In the genomic region with DNA sequence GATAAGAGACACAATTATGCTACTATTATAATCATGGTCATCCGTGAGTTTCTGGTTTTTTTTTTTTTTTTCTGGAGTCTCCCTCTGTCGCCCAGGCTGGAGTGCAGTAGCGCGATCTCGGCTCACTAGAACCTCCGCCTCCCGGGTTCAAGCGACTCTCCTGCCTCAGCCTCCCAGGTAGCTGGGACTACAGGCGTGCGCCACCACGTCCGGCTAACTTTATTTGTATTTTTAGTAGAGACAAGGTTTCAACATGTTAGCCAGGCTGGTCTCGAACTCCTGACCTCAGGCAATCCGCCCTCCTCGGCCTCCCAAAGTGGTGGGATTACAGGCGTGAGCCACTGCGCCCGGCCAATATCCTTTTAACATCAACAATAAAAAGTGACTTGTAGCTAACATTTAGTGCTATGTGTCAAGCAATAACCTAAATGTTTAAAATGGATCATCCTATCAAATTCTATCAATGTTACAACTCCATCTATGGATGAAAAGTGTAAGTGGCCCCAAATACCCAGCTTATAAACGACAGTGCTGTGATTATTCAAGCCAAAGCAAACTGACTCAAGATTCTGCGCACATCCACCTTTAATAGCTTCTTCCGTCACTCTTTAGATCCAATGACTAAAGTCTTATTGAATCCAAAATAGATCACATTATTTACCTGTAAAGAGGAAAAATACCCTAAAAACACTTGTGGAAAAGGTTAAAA, we compare ENCODE assay signal across 8 cellular contexts. TPM values are rescaled to one million over a fixed set of nuclear protein-coding genes. Genes with fewer than 3 reads are reported as not detected.
DNase-seq lines count a peak whose midpoint lies in the region; TF ChIP-seq lines count a peak whose summit lies in the region.
"Not testable (repeated sequence)": the region's sequence is repeated elsewhere in the genome, so short reads cannot be mapped to it uniquely, and the experiment has no call there.

No MANE protein-coding gene starts in this region.

- not testable (repeated sequence) for DNase-seq in activated CD4-positive, alpha-beta memory T cell treated with anti-CD3 and anti-CD28 coated beads for 36 hours; esophagus muscularis mucosa (ENCODE audit: extremely low spot score); neural crest cell (ENCODE audit: low read depth, low spot score)
- peak; percentile 5 for DNase-seq in astrocyte of the spinal cord (ENCODE audit: low read depth, low spot score)
- peak; percentile 22 for DNase-seq in iris pigment epithelial cell (ENCODE audit: low read depth)
- DNase-seq in stromal cell of bone marrow (ENCODE audit: low read depth), result peak; percentile 17

- peaks cover 14% of the 10 kb centered on the region for H3K4me1 Mint-ChIP-seq in activated CD4-positive, alpha-beta memory T cell treated with anti-CD3 and anti-CD28 coated beads for 36 hours (ENCODE audit: low read depth)
- not testable (repeated sequence) for H3K4me1 Mint-ChIP-seq in neural crest cell

- not testable (repeated sequence) for H4K20me1 ChIP-seq in BLaER1

- peaks cover 39% of the 10 kb centered on the region for H3K27me3 ChIP-seq in BLaER1
- not testable (repeated sequence) for H3K27me3 ChIP-seq in HUES64 (ENCODE audit: insufficient read depth, low read length); esophagus muscularis mucosa

- in situ Hi-C loops in astrocyte of the spinal cord (cut with HindIII; ENCODE audit: low sequenced_read_pairs), result not testable (repeated sequence)

- intact Hi-C loops in activated CD4-positive, alpha-beta memory T cell treated with anti-CD3 and anti-CD28 coated beads for 36 hours (cut with micrococcal nuclease), result loop anchor here (2.0 to 5.0 kb wide), 3 partner anchors 51 to 384 kb away; partner anchors contain the start of gene TTL
- intact Hi-C loops in esophagus muscularis mucosa (cut with DNase I), result not testable (repeated sequence)

- not testable (repeated sequence) for H3K4me1 ChIP-seq in BLaER1; HUES64 (ENCODE audit: insufficient read depth, low read length)
- H3K4me1 ChIP-seq in esophagus muscularis mucosa, result peaks cover 0 to 26% (median 15%) of the 10 kb centered on the region in 4 donors

- not testable (repeated sequence) for H3K9ac ChIP-seq in BLaER1; HUES64 (ENCODE audit: low read depth, low read length)

- H3K36me3 ChIP-seq in BLaER1; HUES64 (ENCODE audit: insufficient read depth, low read length); esophagus muscularis mucosa: not testable (repeated sequence)

- not testable (repeated sequence) for H3K27me3 Mint-ChIP-seq in activated CD4-positive, alpha-beta memory T cell treated with anti-CD3 and anti-CD28 coated beads for 36 hours; neural crest cell (ENCODE audit: low read depth)

- not testable (repeated sequence) for TF ChIP-seq POLR2A in esophagus muscularis mucosa (IDR thresholded peaks at IDR 0.05; ENCODE audit: low read depth)

- TF ChIP-seq CTCF in astrocyte of the spinal cord (IDR thresholded peaks at IDR 0.05; ENCODE audit: low read depth, low read length); esophagus muscularis mucosa (IDR thresholded peaks at IDR 0.05); neural crest cell (conservative IDR thresholded peaks at IDR 0.05): not testable (repeated sequence)

- 0 out of 2 replicates have a peak overlapping the region, but pooled peaks have one; percentile 55 for H3K4me2 ChIP-seq in BLaER1

- H3K9me3 Mint-ChIP-seq in activated CD4-positive, alpha-beta memory T cell treated with anti-CD3 and anti-CD28 coated beads for 36 hours; neural crest cell: not testable (repeated sequence)

- H3K27ac ChIP-seq in BLaER1; HUES64 (ENCODE audit: low read depth, low read length): not testable (repeated sequence)
- peak overlapping the region in 3 of 4 donors; percentile 91 to 93 (median 91) for H3K27ac ChIP-seq in esophagus muscularis mucosa (replicated peaks in 1 of 4)

- not testable (repeated sequence) for H3K9me3 ChIP-seq in BLaER1; HUES64 (ENCODE audit: insufficient read depth, low read depth, low read length); esophagus muscularis mucosa

- not testable (repeated sequence) for TF ChIP-seq EP300 in esophagus muscularis mucosa (IDR thresholded peaks at IDR 0.05)

- not testable (repeated sequence) for H3K36me3 Mint-ChIP-seq in activated CD4-positive, alpha-beta memory T cell treated with anti-CD3 and anti-CD28 coated beads for 36 hours; neural crest cell (ENCODE audit: low read depth)

- H3K27ac Mint-ChIP-seq in activated CD4-positive, alpha-beta memory T cell treated with anti-CD3 and anti-CD28 coated beads for 36 hours, result peak overlapping the region; percentile 49
- not testable (repeated sequence) for H3K27ac Mint-ChIP-seq in neural crest cell (ENCODE audit: unreplicated experiment)

- CTCF ChIA-PET in activated CD4-positive, alpha-beta memory T cell treated with anti-CD3 and anti-CD28 coated beads for 36 hours (lab: Charles Lee), result interaction anchor here (0.7 to 1.1 kb wide), 3 partner anchors 171 to 539 kb away, joined by 3 to 5 read pairs (median 4); no protein-coding TSS in a partner anchor

- POLR2A ChIA-PET in activated CD4-positive, alpha-beta memory T cell treated with anti-CD3 and anti-CD28 coated beads for 36 hours (lab: Charles Lee), result not testable (repeated sequence)

- H3K4me3 ChIP-seq in BLaER1; astrocyte of the spinal cord (ENCODE audit: low read depth, low read length): not testable (repeated sequence)
- H3K4me3 ChIP-seq in HUES64 (ENCODE audit: low read length), result peak overlapping the region; percentile 54; the same call in 1 of the 2 replicates
- H3K4me3 ChIP-seq in esophagus muscularis mucosa, result peak overlapping the region; percentile 64 to 79 (median 68)

- peak overlapping the region; percentile 83 for H3K4me3 Mint-ChIP-seq in activated CD4-positive, alpha-beta memory T cell treated with anti-CD3 and anti-CD28 coated beads for 36 hours
- H3K4me3 Mint-ChIP-seq in neural crest cell, result peak overlapping the region; percentile 54

- 96% methylated on average over 21 of the region's 21 CpGs for WGBS in HUES64
- WGBS in esophagus muscularis mucosa, result 93% methylated on average over 21 of the region's 21 CpGs

RNA-seq across cellular contexts. Expression of gene RGPD8, which starts 1.7 kb away (rescaled TPM):
- 5.1 TPM for polyA plus RNA-seq in HUES64 (2013, experiment 1 of 2)
- polyA plus RNA-seq in HUES64 (2013, experiment 2 of 2), result 5.1 TPM
- 10 to 100 TPM; 14.7 to 16.0 TPM for total RNA-seq in activated CD4-positive, alpha-beta memory T cell treated with anti-CD3 and anti-CD28 coated beads for 36 hours
- total RNA-seq in esophagus muscularis mucosa, result 10 to 100 TPM; 11.6 to 24.5 (median 15.3) TPM
- 4.3 and 4.8 TPM in 2 replicates for total RNA-seq in neural crest cell

RNA-seq across cellular contexts. Expression of gene TTL, which starts 50.2 kb away (rescaled TPM):
- polyA plus RNA-seq in HUES64 (2013, experiment 1 of 2), result 39.1 TPM
- 41.4 TPM for polyA plus RNA-seq in HUES64 (2013, experiment 2 of 2)
- total RNA-seq in activated CD4-positive, alpha-beta memory T cell treated with anti-CD3 and anti-CD28 coated beads for 36 hours, result 10 to 100 TPM; 36.7 to 39.0 TPM
- total RNA-seq in esophagus muscularis mucosa (10 to 100 TPM; 25.8 to 29.2 (median 27.3) TPM), neural crest cell (80.0 and 87.0 TPM in 2 replicates)
